ENCODE assay signal across 1 cellular context in the genomic region with DNA sequence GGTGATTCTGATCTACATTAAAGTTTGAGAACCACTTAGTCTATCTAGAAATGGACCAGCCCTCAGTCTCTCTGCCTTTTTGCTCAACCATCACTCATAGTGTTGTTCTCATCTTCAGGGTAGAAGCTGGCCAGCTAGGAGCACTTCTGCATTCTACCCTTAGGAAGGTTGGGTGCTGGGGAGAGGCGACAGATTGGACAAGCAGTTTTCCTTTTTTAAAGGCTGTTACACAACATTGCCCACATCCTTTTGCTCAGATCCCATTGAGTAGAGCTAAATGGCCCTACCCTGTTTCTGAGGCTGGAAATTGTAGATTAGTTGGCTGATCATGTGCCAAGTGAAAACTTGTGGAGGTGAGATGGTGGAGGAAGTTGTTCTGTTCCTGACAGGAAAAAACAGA.
TF ChIP-seq lines count a peak whose summit lies in the region.

No MANE protein-coding gene starts in this region.

TF ChIP-seq in HepG2, 621 proteins besides CTCF, POLR2A, EP300 and RAD21:
- TF ChIP-seq SIN3B (IDR thresholded peaks at IDR 0.05; ENCODE audit: low read length), result no peak
- TF ChIP-seq RFXANK (CRISPR knock-in tag; IDR thresholded peaks at IDR 0.05), result no peak
- TF ChIP-seq ZNF501 (CRISPR knock-in tag; IDR thresholded peaks at IDR 0.05), result no peak
- TF ChIP-seq, protein P1, sequence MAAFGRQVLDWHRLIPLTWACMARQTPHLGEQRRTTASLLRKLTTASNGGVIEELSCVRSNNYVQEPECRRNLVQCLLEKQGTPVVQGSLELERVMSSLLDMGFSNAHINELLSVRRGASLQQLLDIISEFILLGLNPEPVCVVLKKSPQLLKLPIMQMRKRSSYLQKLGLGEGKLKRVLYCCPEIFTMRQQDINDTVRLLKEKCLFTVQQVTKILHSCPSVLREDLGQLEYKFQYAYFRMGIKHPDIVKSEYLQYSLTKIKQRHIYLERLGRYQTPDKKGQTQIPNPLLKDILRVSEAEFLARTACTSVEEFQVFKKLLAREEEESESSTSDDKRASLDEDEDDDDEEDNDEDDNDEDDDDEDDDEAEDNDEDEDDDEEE (CRISPR knock-in tag; IDR thresholded peaks at IDR 0.05), result no peak
- no peak for TF ChIP-seq IKZF5 (CRISPR knock-in tag; IDR thresholded peaks at IDR 0.05)
- TF ChIP-seq NONO (IDR thresholded peaks at IDR 0.05), result no peak
- TF ChIP-seq NONO (CRISPR knock-in tag; conservative IDR thresholded peaks at IDR 0.05), result no peak
- TF ChIP-seq CAMTA2 (CRISPR knock-in tag; IDR thresholded peaks at IDR 0.05; ENCODE audit: borderline replicate concordance), result no peak
- no peak for TF ChIP-seq TARDBP (CRISPR knock-in tag; IDR thresholded peaks at IDR 0.05)
- TF ChIP-seq MED8 (CRISPR knock-in tag; IDR thresholded peaks at IDR 0.05; ENCODE audit: insufficient replicate concordance), result no peak
- no peak for TF ChIP-seq ZBTB37 (CRISPR knock-in tag; IDR thresholded peaks at IDR 0.05)
- TF ChIP-seq GZF1 (CRISPR knock-in tag; IDR thresholded peaks at IDR 0.05), result no peak
- no peak for TF ChIP-seq TBP (CRISPR knock-in tag; IDR thresholded peaks at IDR 0.05)
- TF ChIP-seq SP2 (CRISPR knock-in tag; IDR thresholded peaks at IDR 0.05), result no peak
- TF ChIP-seq ZHX1 (CRISPR knock-in tag; IDR thresholded peaks at IDR 0.05; ENCODE audit: low read depth), result no peak
- TF ChIP-seq, protein P2, sequence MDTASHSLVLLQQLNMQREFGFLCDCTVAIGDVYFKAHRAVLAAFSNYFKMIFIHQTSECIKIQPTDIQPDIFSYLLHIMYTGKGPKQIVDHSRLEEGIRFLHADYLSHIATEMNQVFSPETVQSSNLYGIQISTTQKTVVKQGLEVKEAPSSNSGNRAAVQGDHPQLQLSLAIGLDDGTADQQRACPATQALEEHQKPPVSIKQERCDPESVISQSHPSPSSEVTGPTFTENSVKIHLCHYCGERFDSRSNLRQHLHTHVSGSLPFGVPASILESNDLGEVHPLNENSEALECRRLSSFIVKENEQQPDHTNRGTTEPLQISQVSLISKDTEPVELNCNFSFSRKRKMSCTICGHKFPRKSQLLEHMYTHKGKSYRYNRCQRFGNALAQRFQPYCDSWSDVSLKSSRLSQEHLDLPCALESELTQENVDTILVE (CRISPR knock-in tag; IDR thresholded peaks at IDR 0.05), result no peak
- no peak for TF ChIP-seq ZNF160 (CRISPR knock-in tag; IDR thresholded peaks at IDR 0.05)
- no peak for TF ChIP-seq ELF4 (CRISPR knock-in tag; IDR thresholded peaks at IDR 0.05; ENCODE audit: borderline replicate concordance)
- no peak for TF ChIP-seq SIX1 (CRISPR knock-in tag; IDR thresholded peaks at IDR 0.05; ENCODE audit: borderline replicate concordance)
- TF ChIP-seq ZNF761 (CRISPR knock-in tag; conservative IDR thresholded peaks at IDR 0.05), result no peak
TF ChIP-seq in HepG2: peak in this region for 0.
